Comparison of ENCODE assay signal across 24 cellular contexts in the genomic region with DNA sequence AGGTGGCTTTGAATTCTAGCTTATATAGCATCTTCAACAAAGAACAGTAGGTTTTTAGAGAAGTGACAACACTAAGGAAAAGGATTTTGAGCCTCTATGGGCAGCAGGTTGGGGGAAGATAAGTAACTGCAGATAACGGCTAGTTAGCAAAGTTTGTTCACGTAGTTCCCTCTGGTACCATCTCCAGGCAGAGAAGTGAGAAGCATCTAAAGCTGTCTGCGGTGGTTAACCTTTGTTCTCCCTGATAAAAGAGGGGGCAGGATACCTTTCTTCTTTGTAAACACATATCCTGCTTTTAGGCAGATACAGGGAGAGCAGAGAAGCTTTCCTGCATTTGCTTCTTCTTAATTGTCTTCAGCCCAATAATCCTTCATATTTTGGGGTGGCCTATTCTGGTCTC.
DNase-seq lines count a peak whose midpoint lies in the region; ATAC-seq, FAIRE-seq and TF ChIP-seq lines count a peak whose summit lies in the region.
"Had no signal": no experiment of that assay in that cellular context is flagged by ENCODE, and none has a peak within 500 bp of the region (broad histone marks: within the 10 kb centered on the region; RNA-seq: fewer than 3 reads in every experiment).

No MANE protein-coding gene starts in this region.

- DNase-seq in HepG2 (ENCODE audit: low spot score) (peak; percentile 42), right lobe of liver (no peak), small intestine (peak; percentile 37), aorta (no peak)
- no peak for DNase-seq in activated CD8-positive, alpha-beta T cell treated with anti-CD3 and anti-CD28 coated beads, Interleukin-2, amount 10 ng/mL, durations not matched to agents 7 days and 5 days
- DNase-seq: activated naive CD4-positive, alpha-beta T cell treated with Interleukin-2 at 50 U/mL for 16 hours; activated T-cell treated with anti-CD3 and anti-CD28 coated beads, Interleukin-2, amount 50 U/mL, for 4 hours; dermis blood vessel endothelial cell; glutamatergic neuron; HCEC 1CT; left colon; midbrain; NCI-H1048; NCI-H187; NCI-H774; nephron progenitor cell; stimulated activated CD4-positive, alpha-beta T cell treated with anti-CD3 and anti-CD28 coated beads, Interleukin-2, amount 100 ng/mL, for 24 hours; T-helper 17 cell had no signal

- 2% methylated on average over 3 of the region's 3 CpGs for WGBS in HepG2 (ENCODE audit: low lambda C conversion rate)
- 73% methylated on average over 3 of the region's 3 CpGs for WGBS in right lobe of liver (ENCODE audit: insufficient coverage, low coverage, low lambda C conversion rate, missing lambda C conversion rate)
- WGBS in gastroesophageal sphincter (ENCODE audit: low coverage in 1 of 2), 2 donors, result 45 to 81% methylated on average over 3 of the region's 3 CpGs
- 20 to 44% (median 29%) methylated on average over 3 of the region's 3 CpGs for WGBS in small intestine, 3 donors
- WGBS in aorta, 2 donors, result 36 to 49% methylated on average over 3 of the region's 3 CpGs

- TF ChIP-seq CTCF in HepG2 (CRISPR knock-in tag; IDR thresholded peaks at IDR 0.05) (no peak), right lobe of liver (IDR thresholded peaks at IDR 0.05) (no peak), gastroesophageal sphincter (IDR thresholded peaks at IDR 0.05) (no peak)

- H3K4me1 Mint-ChIP-seq in activated CD8-positive, alpha-beta T cell treated with anti-CD3 and anti-CD28 coated beads, Interleukin-2, amount 10 ng/mL, durations not matched to agents 7 days and 5 days (ENCODE audit: low read depth), result no peaks in the 10 kb centered on the region
- H3K4me1 Mint-ChIP-seq: T-helper 17 cell had no signal

- H3K36me3 Mint-ChIP-seq in activated CD8-positive, alpha-beta T cell treated with anti-CD3 and anti-CD28 coated beads, Interleukin-2, amount 10 ng/mL, durations not matched to agents 7 days and 5 days (ENCODE audit: low read depth), result no peaks in the 10 kb centered on the region

- H3K4me2 ChIP-seq in HepG2 (ENCODE audit: low read depth, low read length), result peak overlapping the region; percentile 18; the same call in 1 of the 2 replicates

- no peaks in the 10 kb centered on the region for H3K27me3 Mint-ChIP-seq in activated CD8-positive, alpha-beta T cell treated with anti-CD3 and anti-CD28 coated beads, Interleukin-2, amount 10 ng/mL, durations not matched to agents 7 days and 5 days (ENCODE audit: low read depth)

- intact Hi-C loops in HepG2 (cut with micrococcal nuclease; ENCODE audit: unreplicated experiment) (no loop called here), right lobe of liver (cut with DNase I) (no loop called here), aorta (cut with DNase I) (no loop called here)

- TF ChIP-seq POLR2A in HepG2 (IDR thresholded peaks at IDR 0.05; ENCODE audit: insufficient read depth in 1 of 2, low read depth in 2 of 2, low read length in 2 of 2), result no peak
- no peak for TF ChIP-seq POLR2A in right lobe of liver (IDR thresholded peaks at IDR 0.05)
- TF ChIP-seq POLR2A in gastroesophageal sphincter (IDR thresholded peaks at IDR 0.05), result no peak

- H3K4me1 ChIP-seq in HepG2 (ENCODE audit: insufficient read depth, low read length), result peaks cover 24% of the 10 kb centered on the region
- H3K4me1 ChIP-seq in right lobe of liver, result no peaks in the 10 kb centered on the region
- H3K4me1 ChIP-seq in gastroesophageal sphincter, result peaks cover 0 to 11% (median 0%) of the 10 kb centered on the region in 3 donors
- peaks cover 0 to 4% of the 10 kb centered on the region in 2 donors for H3K4me1 ChIP-seq in small intestine (ENCODE audit: control insufficient read depth in 2 of 2, insufficient read depth in 1 of 2, low read depth in 1 of 2, low read length in 1 of 2)
- peaks cover 5 to 6% of the 10 kb centered on the region in 2 donors for H3K4me1 ChIP-seq in aorta (ENCODE audit: control insufficient read depth in 1 of 2, insufficient read depth in 2 of 2, low read length in 2 of 2)

- H3K27ac ChIP-seq in HepG2 (ENCODE audit: extremely low read length, insufficient read depth, low read length) (no peak overlapping the region), right lobe of liver (no peak overlapping the region), gastroesophageal sphincter (peak overlapping the region in 3 of 4 donors; percentile 14 to 32 (median 23)), small intestine (ENCODE audit: low read depth in 1 of 2, low read length in 1 of 2) (no peak overlapping the region), aorta (ENCODE audit: low read depth in 1 of 2, low read length in 2 of 2) (peak overlapping the region; percentile 83 to 89)
- H3K27ac ChIP-seq: C4-2B, SK-N-MC had no signal

- TF ChIP-seq RAD21 in HepG2 (CRISPR knock-in tag; IDR thresholded peaks at IDR 0.05), result no peak

- BruUV-seq in HepG2 (replicated peaks; lab: Mats Ljungman, UMichigan), result no TSS peak

- no peaks in the 10 kb centered on the region for H3K36me3 ChIP-seq in HepG2 (replicated peaks in 1 of 2; ENCODE audit: control insufficient read depth in 1 of 2, insufficient read depth in 2 of 2, low read length in 2 of 2)
- no peaks in the 10 kb centered on the region for H3K36me3 ChIP-seq in right lobe of liver
- H3K36me3 ChIP-seq in gastroesophageal sphincter, result no peaks in the 10 kb centered on the region
- no peaks in the 10 kb centered on the region for H3K36me3 ChIP-seq in small intestine (ENCODE audit: control insufficient read depth in 2 of 2, insufficient read depth in 2 of 2, low read length in 2 of 2)
- no peaks in the 10 kb centered on the region for H3K36me3 ChIP-seq in aorta (ENCODE audit: control insufficient read depth in 1 of 2, insufficient read depth in 2 of 2, low read length in 1 of 2)

- no peak overlapping the region for H3K9ac ChIP-seq in HepG2 (ENCODE audit: insufficient read depth, low read depth, low read length)

- ATAC-seq in HepG2, result peak; percentile 72
- no peak for ATAC-seq in right lobe of liver
- ATAC-seq in gastroesophageal sphincter, result no peak
- no peak for ATAC-seq in aorta (ENCODE audit: low FRiP score)
- ATAC-seq in activated CD8-positive, alpha-beta T cell treated with anti-CD3 and anti-CD28 coated beads, Interleukin-2, amount 10 ng/mL, durations not matched to agents 7 days and 5 days, result no peak
- no peak for ATAC-seq in GM21515 (IDR thresholded peaks at IDR 0.05; ENCODE audit: unreplicated experiment)
- no peak for ATAC-seq in GM21360 (IDR thresholded peaks at IDR 0.05; ENCODE audit: unreplicated experiment)
- ATAC-seq: activated T-cell treated with anti-CD3 and anti-CD28 coated beads, Interleukin-2, amount 50 U/mL, for 4 hours; T-helper 17 cell had no signal

- H3K9me3 Mint-ChIP-seq in activated CD8-positive, alpha-beta T cell treated with anti-CD3 and anti-CD28 coated beads, Interleukin-2, amount 10 ng/mL, durations not matched to agents 7 days and 5 days (ENCODE audit: insufficient read depth), result no peaks in the 10 kb centered on the region
- H3K9me3 Mint-ChIP-seq: activated T-cell treated with anti-CD3 and anti-CD28 coated beads, Interleukin-2, amount 50 U/mL, for 4 hours; nephron progenitor cell had no signal

- no peaks in the 10 kb centered on the region for H3K9me3 ChIP-seq in HepG2 (ENCODE audit: low read length)
- H3K9me3 ChIP-seq in right lobe of liver, result no peaks in the 10 kb centered on the region
- H3K9me3 ChIP-seq in gastroesophageal sphincter, result no peaks in the 10 kb centered on the region
- H3K9me3 ChIP-seq in small intestine (ENCODE audit: control insufficient read depth, low read depth), result no peaks in the 10 kb centered on the region
- H3K9me3 ChIP-seq in aorta (ENCODE audit: control insufficient read depth, low read length), result no peaks in the 10 kb centered on the region

- TF ChIP-seq EP300 in HepG2 (IDR thresholded peaks at IDR 0.05; ENCODE audit: low read depth in 2 of 2, low read length in 2 of 2) (no peak), HepG2 (CRISPR knock-in tag; IDR thresholded peaks at IDR 0.05; ENCODE audit: borderline replicate concordance) (no peak), gastroesophageal sphincter (IDR thresholded peaks at IDR 0.05) (no peak)

- no peak overlapping the region for H3K27ac Mint-ChIP-seq in activated CD8-positive, alpha-beta T cell treated with anti-CD3 and anti-CD28 coated beads, Interleukin-2, amount 10 ng/mL, durations not matched to agents 7 days and 5 days
- H3K27ac Mint-ChIP-seq: nephron progenitor cell, T-helper 17 cell had no signal

- POLR2A ChIA-PET in HepG2 (lab: Yijun Ruan, JAX), result no interaction called here
- POLR2A ChIA-PET in activated CD8-positive, alpha-beta T cell treated with anti-CD3 and anti-CD28 coated beads, Interleukin-2, amount 10 ng/mL, durations not matched to agents 7 days and 5 days (lab: Charles Lee), result no interaction called here

- CTCF ChIA-PET in HepG2 (lab: Yijun Ruan, JAX; ENCODE audit: low intra/inter-chr PET ratio, low total read pairs), result no interaction called here
- CTCF ChIA-PET in activated CD8-positive, alpha-beta T cell treated with anti-CD3 and anti-CD28 coated beads, Interleukin-2, amount 10 ng/mL, durations not matched to agents 7 days and 5 days (lab: Charles Lee), result interaction anchor here (1.0 kb wide), 1 partner anchor 9 kb away, joined by 3 read pairs; no protein-coding TSS in a partner anchor

- H3K4me3 ChIP-seq in HepG2 (replicated peaks in 1 of 3; ENCODE audit: insufficient read depth in 1 of 3, low read depth in 2 of 3, low read length in 3 of 3), result no peak overlapping the region
- H3K4me3 ChIP-seq in right lobe of liver, result no peak overlapping the region
- no peak overlapping the region for H3K4me3 ChIP-seq in gastroesophageal sphincter
- no peak overlapping the region for H3K4me3 ChIP-seq in small intestine (ENCODE audit: low read depth in 1 of 2, low read length in 2 of 2)
- H3K4me3 ChIP-seq in aorta (ENCODE audit: low read length in 2 of 2), result peak overlapping the region in 1 of 2 donors; percentile 31
- H3K4me3 ChIP-seq: SK-N-MC had no signal

- no peak overlapping the region for H3K4me3 Mint-ChIP-seq in activated CD8-positive, alpha-beta T cell treated with anti-CD3 and anti-CD28 coated beads, Interleukin-2, amount 10 ng/mL, durations not matched to agents 7 days and 5 days
- H3K4me3 Mint-ChIP-seq: activated T-cell treated with anti-CD3 and anti-CD28 coated beads, Interleukin-2, amount 50 U/mL, for 4 hours; nephron progenitor cell; T-helper 17 cell had no signal

- FAIRE-seq in HepG2 (lab: Jason Lieb, UNC) (peak; percentile 80), small intestine (lab: Jason Lieb, UNC) (no peak)
- FAIRE-seq: GM12891 had no signal

- H4K20me1 ChIP-seq in HepG2 (ENCODE audit: insufficient read depth, low read length), result 0 out of 2 replicates have a peak, but pooled peaks cover 6% of the 10 kb centered on the region

- in situ Hi-C loops in HepG2 (cut with HindIII; ENCODE audit: extremely low pct_ligation_motif_present, low pct_unique_long_range_greater_than_20kb), result no loop called here

- no peak overlapping the region for H2AFZ ChIP-seq in HepG2 (ENCODE audit: low read length)

- H3K27me3 ChIP-seq in HepG2 (ENCODE audit: control insufficient read depth in 1 of 2, insufficient read depth in 2 of 2, low read length in 2 of 2) (no peaks in the 10 kb centered on the region), right lobe of liver (peaks cover 0 to 5% of the 10 kb centered on the region in 2 donors), gastroesophageal sphincter (no peaks in the 10 kb centered on the region), small intestine (ENCODE audit: control insufficient read depth in 2 of 2, insufficient read depth in 2 of 2, low read length in 2 of 2) (no peaks in the 10 kb centered on the region), aorta (ENCODE audit: control insufficient read depth in 1 of 2, insufficient read depth in 2 of 2, low read length in 1 of 2) (no peaks in the 10 kb centered on the region)

- H3K79me2 ChIP-seq in HepG2 (ENCODE audit: insufficient read depth, low read length), result no peaks in the 10 kb centered on the region

Comparison
In these comparisons a context has a peak if more than half of its experiments do, and no peak if none do; other contexts are left out.
1. DNase-seq: peak in HepG2 (single experiment) and small intestine (single experiment); none in right lobe of liver (0 of 3), aorta (0 of 2) and activated CD8-positive, alpha-beta T cell treated with anti-CD3 and anti-CD28 coated beads, Interleukin-2, amount 10 ng/mL, durations not matched to agents 7 days and 5 days (single experiment).
2. H3K27ac ChIP-seq: peak in gastroesophageal sphincter (3 of 4) and aorta (2 of 2); none in HepG2 (single experiment), right lobe of liver (0 of 3) and small intestine (0 of 2).